Comparison of ENCODE assay signal across 8 cellular contexts in genomic region chr12:57844725-57845477, GRCh38. TPM values are rescaled to one million over a fixed set of nuclear protein-coding genes. Genes with fewer than 3 reads are reported as not detected.
A peak's percentile ranks its signal among the peaks of the same experiment; 100 is the strongest.
DNase-seq lines count a peak whose midpoint lies in the region; ATAC-seq, FAIRE-seq and TF ChIP-seq lines count a peak whose summit lies in the region.

No MANE protein-coding gene starts in this region.

- DNase-seq in T-helper 1 cell, result no peak
- no peak for DNase-seq in RWPE2 (ENCODE audit: low spot score)
- DNase-seq in bronchial epithelial cell (ENCODE audit: low read depth), result no peak
- DNase-seq in islet precursor cell, result peak; percentile 91
- DNase-seq in small intestine, result peak; percentile 36
- DNase-seq in COR-L47 (lab: John Stamatoyannopoulos, UW), result no peak

- TF ChIP-seq CTCF in RWPE2 (IDR thresholded peaks at IDR 0.05; ENCODE audit: poor library complexity, severe bottlenecking), result no peak
- TF ChIP-seq CTCF in bronchial epithelial cell (IDR thresholded peaks at IDR 0.05; ENCODE audit: insufficient read depth, low read length, severe bottlenecking), result no peak

- no peaks in the 10 kb centered on the region for H3K9me3 ChIP-seq in RWPE2 (ENCODE audit: severe bottlenecking)
- no peaks in the 10 kb centered on the region for H3K9me3 ChIP-seq in small intestine (ENCODE audit: control insufficient read depth, low read depth)

- H3K4me3 Mint-ChIP-seq in T-helper 1 cell treated with Interleukin-12 subunit alpha and Interleukin-12 subunit beta and Interleukin-4 antibody, amounts not matched to agents 30 μg/mL and 1 μg/mL, for 36 hours, result peak overlapping the region; percentile 84

- H3K4me1 Mint-ChIP-seq in T-helper 1 cell treated with Interleukin-12 subunit alpha and Interleukin-12 subunit beta and Interleukin-4 antibody, amounts not matched to agents 30 μg/mL and 1 μg/mL, for 36 hours (ENCODE audit: low read depth), result peaks cover 41% of the 10 kb centered on the region

- H3K27me3 ChIP-seq in RWPE2 (ENCODE audit: insufficient read depth, poor library complexity, severe bottlenecking) (no peaks in the 10 kb centered on the region), bronchial epithelial cell (ENCODE audit: control insufficient read depth, insufficient read depth, low read length) (no peaks in the 10 kb centered on the region), small intestine (ENCODE audit: control insufficient read depth in 2 of 2, insufficient read depth in 2 of 2, low read length in 2 of 2) (no peaks in the 10 kb centered on the region)

- peak overlapping the region; percentile 78 for H3K27ac Mint-ChIP-seq in T-helper 1 cell treated with Interleukin-12 subunit alpha and Interleukin-12 subunit beta and Interleukin-4 antibody, amounts not matched to agents 30 μg/mL and 1 μg/mL, for 36 hours

- H3K27me3 Mint-ChIP-seq in T-helper 1 cell treated with Interleukin-12 subunit alpha and Interleukin-12 subunit beta and Interleukin-4 antibody, amounts not matched to agents 30 μg/mL and 1 μg/mL, for 36 hours (ENCODE audit: low read depth), result peaks cover 14% of the 10 kb centered on the region

- no peaks in the 10 kb centered on the region for H3K9me3 Mint-ChIP-seq in T-helper 1 cell treated with Interleukin-12 subunit alpha and Interleukin-12 subunit beta and Interleukin-4 antibody, amounts not matched to agents 30 μg/mL and 1 μg/mL, for 36 hours

- H3K27ac ChIP-seq in RWPE2 (ENCODE audit: poor library complexity, severe bottlenecking) (peak overlapping the region; percentile 70), small intestine (ENCODE audit: low read depth in 1 of 2, low read length in 1 of 2) (peak overlapping the region; percentile 90 to 99)

- FAIRE-seq in bronchial epithelial cell (lab: Jason Lieb, UNC) (no peak), small intestine (lab: Jason Lieb, UNC) (no peak)

- H3K4me3 ChIP-seq in RWPE2 (ENCODE audit: severe bottlenecking) (peak overlapping the region; percentile 86), bronchial epithelial cell (ENCODE audit: low read depth, low read length) (peak overlapping the region; percentile 96), small intestine (ENCODE audit: low read depth in 1 of 2, low read length in 2 of 2) (peak overlapping the region; percentile 97 to 99)

- 1% methylated on average over 39 to 42 of the region's 42 CpGs for WGBS in small intestine, 3 donors

- H3K4me1 ChIP-seq in RWPE2 (ENCODE audit: insufficient read depth, poor library complexity, severe bottlenecking) (peaks cover 11% of the 10 kb centered on the region), small intestine (ENCODE audit: control insufficient read depth in 2 of 2, insufficient read depth in 1 of 2, low read depth in 1 of 2, low read length in 1 of 2) (peaks cover 19 to 27% of the 10 kb centered on the region in 2 donors)

- H3K36me3 ChIP-seq in RWPE2 (ENCODE audit: low read depth), result peaks cover 4% of the 10 kb centered on the region
- no peaks in the 10 kb centered on the region for H3K36me3 ChIP-seq in bronchial epithelial cell (ENCODE audit: control insufficient read depth, insufficient read depth, low read length)
- H3K36me3 ChIP-seq in small intestine (ENCODE audit: control insufficient read depth in 2 of 2, insufficient read depth in 2 of 2, low read length in 2 of 2), result no peaks in the 10 kb centered on the region

- peak; percentile 8 for ATAC-seq in HG02840 (IDR thresholded peaks at IDR 0.05; ENCODE audit: low FRiP score, unreplicated experiment)
- ATAC-seq in RWPE2 (ENCODE audit: low read depth), result peak; percentile 54

- no peaks in the 10 kb centered on the region for H3K36me3 Mint-ChIP-seq in T-helper 1 cell treated with Interleukin-12 subunit alpha and Interleukin-12 subunit beta and Interleukin-4 antibody, amounts not matched to agents 30 μg/mL and 1 μg/mL, for 36 hours (ENCODE audit: low read depth)

RNA-seq across cellular contexts. Expression of gene CTDSP2, which starts 1.6 kb away (rescaled TPM):
- total RNA-seq in bronchial epithelial cell, result 29.3 and 36.3 TPM in 2 replicates
- polyA plus RNA-seq in small intestine, result 10 to 100 TPM; 35.1 to 58.1 (median 45.4) TPM

RNA-seq across cellular contexts. Expression of gene AVIL, which starts 26.4 kb away (rescaled TPM):
- total RNA-seq in bronchial epithelial cell, result 0.79 and 1.9 TPM in 2 replicates
- 10 to 100 TPM; 13.4 to 16.5 (median 16.2) TPM for polyA plus RNA-seq in small intestine

Comparison
In these comparisons a context has a peak if more than half of its experiments do, and no peak if none do; other contexts are left out.
1. DNase-seq: peak in islet precursor cell (single experiment) and small intestine (single experiment); none in T-helper 1 cell (0 of 5), RWPE2 (single experiment), bronchial epithelial cell (single experiment) and COR-L47 (single experiment).
2. Peak in every context shown above with its lines, with median percentiles within 50 percentile points of each other: H3K4me3 ChIP-seq.